Comparison of ENCODE assay signal across 23 cellular contexts in the genomic region with DNA sequence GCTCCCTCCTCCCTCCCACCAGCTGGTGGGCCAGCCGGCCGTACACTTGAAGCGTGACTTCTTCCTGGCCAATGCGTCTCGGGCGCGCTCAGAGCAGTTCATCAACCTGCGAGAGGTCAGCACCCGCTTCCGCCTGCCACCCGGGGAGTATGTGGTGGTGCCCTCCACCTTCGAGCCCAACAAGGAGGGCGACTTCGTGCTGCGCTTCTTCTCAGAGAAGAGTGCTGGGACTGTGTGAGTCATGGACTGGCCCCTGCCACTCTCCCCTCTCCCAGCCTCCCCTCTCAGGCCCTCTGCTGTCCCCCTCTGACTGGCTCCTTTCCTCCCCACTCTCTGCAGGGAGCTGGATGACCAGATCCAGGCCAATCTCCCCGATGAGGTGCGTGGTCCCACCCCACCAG. TPM values are rescaled to one million over a fixed set of nuclear protein-coding genes. Genes with fewer than 3 reads are reported as not detected.
A peak's percentile ranks its signal among the peaks of the same experiment; 100 is the strongest.
DNase-seq lines count a peak whose midpoint lies in the region; ATAC-seq, FAIRE-seq and TF ChIP-seq lines count a peak whose summit lies in the region.
"Had no signal": no experiment of that assay in that cellular context is flagged by ENCODE, and none has a peak within 500 bp of the region (broad histone marks: within the 10 kb centered on the region; RNA-seq: fewer than 3 reads in every experiment).

No MANE protein-coding gene starts in this region.

- H2AFZ ChIP-seq in GM23338 (no peak overlapping the region), PC-9 (no peak overlapping the region)

- H3K4me1 ChIP-seq in GM23338 (ENCODE audit: insufficient read depth) (peaks cover 8% of the 10 kb centered on the region; the same call in 1 of the 2 replicates), PC-9 (replicated peaks; ENCODE audit: insufficient read depth) (peaks cover 72% of the 10 kb centered on the region), kidney (ENCODE audit: control insufficient read depth in 1 of 2, insufficient read depth in 1 of 2, low read depth in 1 of 2, low read length in 2 of 2) (no peaks in the 10 kb centered on the region), sigmoid colon (no peaks in the 10 kb centered on the region)

- no peak overlapping the region for H3K4me3 ChIP-seq in GM23338
- H3K4me3 ChIP-seq in PC-9 = no peak overlapping the region
- no peak overlapping the region for H3K4me3 ChIP-seq in kidney (ENCODE audit: low read length in 2 of 2)
- no peak overlapping the region for H3K4me3 ChIP-seq in sigmoid colon
- H3K4me3 ChIP-seq: BLaER1 had no signal

- peaks cover 58% of the 10 kb centered on the region for H3K36me3 Mint-ChIP-seq in GM23338 (ENCODE audit: low read depth)

- H3K9me3 ChIP-seq in PC-9 (ENCODE audit: insufficient read depth, low read depth) (no peaks in the 10 kb centered on the region), kidney (ENCODE audit: control insufficient read depth in 1 of 2, low read length in 2 of 2) (no peaks in the 10 kb centered on the region), sigmoid colon (no peaks in the 10 kb centered on the region)
- H3K9me3 ChIP-seq: BLaER1 had no signal

- no peak for TF ChIP-seq EP300 in sigmoid colon (IDR thresholded peaks at IDR 0.05)

- H3K9me2 ChIP-seq in GM23338 (ENCODE audit: insufficient read depth) (no peaks in the 10 kb centered on the region), PC-9 (ENCODE audit: insufficient read depth) (no peaks in the 10 kb centered on the region)

- WGBS in sigmoid colon, 2 donors = 95 to 96% methylated on average over 17 of the region's 17 CpGs

- H3K4me3 Mint-ChIP-seq in GM23338 = no peak overlapping the region
- H3K4me3 Mint-ChIP-seq: CD4-positive, alpha-beta T cell had no signal

- H3K27me3 Mint-ChIP-seq in GM23338 (ENCODE audit: insufficient read depth, low read depth, poor library complexity) = peaks cover 6% of the 10 kb centered on the region
- H3K27me3 Mint-ChIP-seq: CD4-positive, alpha-beta T cell had no signal

- TF ChIP-seq CTCF in GM23338 (conservative IDR thresholded peaks at IDR 0.05; ENCODE audit: low read depth in 2 of 2) (no peak), PC-9 (conservative IDR thresholded peaks at IDR 0.05) (no peak), kidney (IDR thresholded peaks at IDR 0.05; ENCODE audit: borderline replicate concordance, extremely low read depth, insufficient read depth) (no peak), sigmoid colon (IDR thresholded peaks at IDR 0.05) (no peak)

- H3K79me2 ChIP-seq in GM23338 (replicated peaks; ENCODE audit: insufficient read depth) (no peaks in the 10 kb centered on the region), PC-9 (ENCODE audit: low read depth) (peaks cover 14% of the 10 kb centered on the region)

- no peak overlapping the region for H3K9ac ChIP-seq in kidney (ENCODE audit: low read length in 2 of 2)
- H3K9ac ChIP-seq: BLaER1 had no signal

- H4K20me1 ChIP-seq in GM23338 (replicated peaks; ENCODE audit: insufficient read depth) (0 out of 2 replicates have a peak, but pooled peaks cover 4% of the 10 kb centered on the region), PC-9 (ENCODE audit: insufficient read depth) (no peaks in the 10 kb centered on the region)

- POLR2A ChIA-PET in PC-9 (lab: Charles Lee; ENCODE audit: unreplicated experiment) = no interaction called here

- H3K4me2 ChIP-seq in GM23338 (no peak overlapping the region), PC-9 (peak overlapping the region; percentile 74)
- H3K4me2 ChIP-seq: BLaER1 had no signal

- BruUV-seq in PC-9 (replicated peaks; lab: Mats Ljungman, UMichigan) = no TSS peak

- H3K27ac Mint-ChIP-seq in GM23338 = peak overlapping the region; percentile 72; the same call in 1 of the 2 replicates
- H3K27ac Mint-ChIP-seq: CD4-positive, alpha-beta T cell had no signal

- CTCF ChIA-PET in PC-9 (lab: Charles Lee) = no interaction called here

- H3K4me1 Mint-ChIP-seq in GM23338 = peaks cover 27% of the 10 kb centered on the region

- no peak for FAIRE-seq in kidney (lab: Jason Lieb, UNC)
- FAIRE-seq: H1, HTR-8/SVneo had no signal

- no peak for DNase-seq in GM23338 (ENCODE audit: low spot score)
- DNase-seq in PC-9 = no peak
- DNase-seq in kidney = peak; percentile 75
- DNase-seq in sigmoid colon = peak; percentile 54
- DNase-seq in NCI-H345 treated with DMSO at 0.1 percent for 48 hours (lab: John Stamatoyannopoulos, UW; ENCODE audit: unreplicated experiment) = no peak
- DNase-seq in HT-29 (ENCODE audit: low spot score) = no peak
- DNase-seq in DMS 273 treated with DMSO at 0.1 percent for 48 hours (lab: John Stamatoyannopoulos, UW) = no peak
- DNase-seq: COR-L47, DMS153, IMR-90, NCI-H1105, NCI-H146, NCI-H2029, NCI-H345, NCI-H524 treated with DMSO at 0.1 percent for 48 hours, NCI-H82, OCI-M1 had no signal

- ATAC-seq in GM23338 = no peak
- ATAC-seq: Right ventricle myocardium inferior had no signal

- intact Hi-C loops in PC-9 (cut with micrococcal nuclease; ENCODE audit: unreplicated experiment) = no loop called here
- intact Hi-C loops in kidney (cut with DNase I) = no loop called here
- intact Hi-C loops in sigmoid colon (cut with DNase I) = loop anchor here (10.0 kb wide), 1 partner anchor 48 kb away; no protein-coding TSS in a partner anchor

- no peaks in the 10 kb centered on the region for H3K9me3 Mint-ChIP-seq in GM23338
- H3K9me3 Mint-ChIP-seq: CD4-positive, alpha-beta T cell had no signal

- peaks cover 15% of the 10 kb centered on the region for H3K36me3 ChIP-seq in GM23338 (ENCODE audit: insufficient read depth)
- peaks cover 25% of the 10 kb centered on the region for H3K36me3 ChIP-seq in PC-9 (ENCODE audit: low read depth)
- H3K36me3 ChIP-seq in kidney (ENCODE audit: control insufficient read depth in 1 of 2, insufficient read depth in 2 of 2, low read length in 2 of 2) = peaks cover 23 to 44% of the 10 kb centered on the region in 2 donors
- H3K36me3 ChIP-seq in sigmoid colon = peaks cover 40 to 97% (median 65%) of the 10 kb centered on the region in 4 donors

- H3K27ac ChIP-seq in GM23338 (ENCODE audit: low read depth) (no peak overlapping the region), PC-9 (peak overlapping the region; percentile 72), kidney (ENCODE audit: low read depth in 2 of 2, low read length in 2 of 2) (no peak overlapping the region), sigmoid colon (no peak overlapping the region)
- H3K27ac ChIP-seq: BLaER1 had no signal

- H3F3A ChIP-seq in GM23338 (replicated peaks; ENCODE audit: low read depth) (peaks cover 10% of the 10 kb centered on the region), PC-9 (ENCODE audit: insufficient read depth, low read depth) (peaks cover 65% of the 10 kb centered on the region)

- TF ChIP-seq POLR2A in sigmoid colon (IDR thresholded peaks at IDR 0.05) = no peak

- H3K27me3 ChIP-seq in GM23338 (ENCODE audit: insufficient read depth) (no peaks in the 10 kb centered on the region), PC-9 (ENCODE audit: insufficient read depth, low read depth) (no peaks in the 10 kb centered on the region), sigmoid colon (no peaks in the 10 kb centered on the region)
- H3K27me3 ChIP-seq: BLaER1 had no signal

TF ChIP-seq in GM23338, 12 proteins besides CTCF, POLR2A, EP300 and RAD21 (continues in another document):
- TF ChIP-seq POLR2AphosphoS5 (IDR thresholded peaks at IDR 0.05; ENCODE audit: low read depth) (no peak), JUNB (IDR thresholded peaks at IDR 0.05; ENCODE audit: unreplicated experiment) (no peak)
- TF ChIP-seq, protein P1, sequence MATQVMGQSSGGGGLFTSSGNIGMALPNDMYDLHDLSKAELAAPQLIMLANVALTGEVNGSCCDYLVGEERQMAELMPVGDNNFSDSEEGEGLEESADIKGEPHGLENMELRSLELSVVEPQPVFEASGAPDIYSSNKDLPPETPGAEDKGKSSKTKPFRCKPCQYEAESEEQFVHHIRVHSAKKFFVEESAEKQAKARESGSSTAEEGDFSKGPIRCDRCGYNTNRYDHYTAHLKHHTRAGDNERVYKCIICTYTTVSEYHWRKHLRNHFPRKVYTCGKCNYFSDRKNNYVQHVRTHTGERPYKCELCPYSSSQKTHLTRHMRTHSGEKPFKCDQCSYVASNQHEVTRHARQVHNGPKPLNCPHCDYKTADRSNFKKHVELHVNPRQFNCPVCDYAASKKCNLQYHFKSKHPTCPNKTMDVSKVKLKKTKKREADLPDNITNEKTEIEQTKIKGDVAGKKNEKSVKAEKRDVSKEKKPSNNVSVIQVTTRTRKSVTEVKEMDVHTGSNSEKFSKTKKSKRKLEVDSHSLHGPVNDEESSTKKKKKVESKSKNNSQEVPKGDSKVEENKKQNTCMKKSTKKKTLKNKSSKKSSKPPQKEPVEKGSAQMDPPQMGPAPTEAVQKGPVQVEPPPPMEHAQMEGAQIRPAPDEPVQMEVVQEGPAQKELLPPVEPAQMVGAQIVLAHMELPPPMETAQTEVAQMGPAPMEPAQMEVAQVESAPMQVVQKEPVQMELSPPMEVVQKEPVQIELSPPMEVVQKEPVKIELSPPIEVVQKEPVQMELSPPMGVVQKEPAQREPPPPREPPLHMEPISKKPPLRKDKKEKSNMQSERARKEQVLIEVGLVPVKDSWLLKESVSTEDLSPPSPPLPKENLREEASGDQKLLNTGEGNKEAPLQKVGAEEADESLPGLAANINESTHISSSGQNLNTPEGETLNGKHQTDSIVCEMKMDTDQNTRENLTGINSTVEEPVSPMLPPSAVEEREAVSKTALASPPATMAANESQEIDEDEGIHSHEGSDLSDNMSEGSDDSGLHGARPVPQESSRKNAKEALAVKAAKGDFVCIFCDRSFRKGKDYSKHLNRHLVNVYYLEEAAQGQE (IDR thresholded peaks at IDR 0.05; ENCODE audit: unreplicated experiment) = no peak

RNA-seq across cellular contexts. Expression of a gene that starts 24.7 kb away (rescaled TPM):
- total RNA-seq in GM23338 (2014; rRNA removed; shearing (Covaris generic)) = 271 and 277 TPM in 2 replicates
- polyA plus RNA-seq in GM23338 (2016; fragmentation: Nextera tagmentation; extraction: Ambion mirVana) (63.0 and 67.3 TPM in 2 replicates), kidney (ENCODE audit: insufficient read depth, low read depth, low replicate concordance) (92.5 TPM), sigmoid colon (100 to 1,000 TPM; 156 to 245 (median 210) TPM)
- total RNA-seq in PC-9 (2021) (502 and 559 TPM in 2 replicates), kidney (328 TPM), sigmoid colon (100 to 1,000 TPM in 3 of 4 donors, 10 to 100 TPM in 1; 84.5 to 193 (median 133) TPM)
- total RNA-seq in HT-29 (2014; rRNA removed; shearing (Covaris generic)) = 594 and 654 TPM in 2 replicates

RNA-seq across cellular contexts. Expression of a gene that starts 36.4 kb away (rescaled TPM):
- total RNA-seq in GM23338 (2014; rRNA removed; shearing (Covaris generic)) = not detected in 2 replicates
- polyA plus RNA-seq in GM23338 (2016; fragmentation: Nextera tagmentation; extraction: Ambion mirVana) = 0.27 and 0.52 TPM in 2 replicates
- total RNA-seq in PC-9 (2021) = not detected in 2 replicates
- total RNA-seq in kidney = not detected
- polyA plus RNA-seq in kidney (ENCODE audit: insufficient read depth, low read depth, low replicate concordance) = 0.43 TPM
- not detected for total RNA-seq in sigmoid colon
- polyA plus RNA-seq in sigmoid colon = not detected
- total RNA-seq in HT-29 (2014; rRNA removed; shearing (Covaris generic)) = not detected in 2 replicates
- total RNA-seq: CD4-positive, alpha-beta T cell; H1; IMR-90; Right ventricle myocardium inferior; SK-MEL-5 had no signal
- polyA plus RNA-seq: IMR-90 had no signal

RNA-seq across cellular contexts. Expression of a gene that starts 55.3 kb away (rescaled TPM):
- 25.9 and 30.4 TPM in 2 replicates for total RNA-seq in GM23338 (2014; rRNA removed; shearing (Covaris generic))
- 17.4 and 22.5 TPM in 2 replicates for polyA plus RNA-seq in GM23338 (2016; fragmentation: Nextera tagmentation; extraction: Ambion mirVana)
- total RNA-seq in PC-9 (2021) = 37.1 and 39.3 TPM in 2 replicates
- 6.5 TPM for total RNA-seq in kidney
- 13.6 TPM for polyA plus RNA-seq in kidney (ENCODE audit: insufficient read depth, low read depth, low replicate concordance)
- total RNA-seq in sigmoid colon = 1 to 10 TPM; 3.6 to 8.8 (median 4.8) TPM
- polyA plus RNA-seq in sigmoid colon = 10 to 100 TPM in 1 of 3 donors, 1 to 10 TPM in 2; 4.6 to 13.4 (median 5.4) TPM
- total RNA-seq in HT-29 (2014; rRNA removed; shearing (Covaris generic)) = 24.8 and 27.5 TPM in 2 replicates

Comparison
In these comparisons a context has a peak if more than half of its experiments do, and no peak if none do; other contexts are left out.
1. DNase-seq: peak in kidney (single experiment) and sigmoid colon (single experiment); none in GM23338 (single experiment), PC-9 (0 of 2), NCI-H345 treated with DMSO at 0.1 percent for 48 hours (single experiment), HT-29 (single experiment) and DMS 273 treated with DMSO at 0.1 percent for 48 hours (single experiment).